Comparison of ENCODE assay signal across 10 cellular contexts in the genomic region with DNA sequence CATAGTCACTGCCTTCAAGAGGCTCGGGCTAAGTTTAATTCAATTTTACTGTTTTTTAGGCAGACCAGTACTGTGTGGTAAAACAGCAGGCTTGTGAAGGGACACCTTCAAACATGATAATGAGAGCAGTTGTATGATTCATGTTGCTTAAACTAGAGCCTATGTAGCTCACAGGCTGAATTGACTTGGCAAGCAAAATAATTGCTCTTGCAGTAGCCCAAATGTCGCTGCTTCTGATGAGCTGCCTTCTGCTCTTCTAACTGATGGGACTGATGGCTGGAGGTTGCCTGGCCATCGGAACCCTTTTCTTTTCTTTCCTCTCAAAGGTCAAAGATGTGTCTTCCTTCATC.
DNase-seq lines count a peak whose midpoint lies in the region; ATAC-seq and TF ChIP-seq lines count a peak whose summit lies in the region.
"Had no signal": no experiment of that assay in that cellular context is flagged by ENCODE, and none has a peak within 500 bp of the region (broad histone marks: within the 10 kb centered on the region; RNA-seq: fewer than 3 reads in every experiment).

No MANE protein-coding gene starts in this region.

- no peaks in the 10 kb centered on the region for H3K9me2 ChIP-seq in GM23248 (ENCODE audit: insufficient read depth)

- H3K4me1 ChIP-seq in GM23248 (ENCODE audit: insufficient read depth) (peaks cover 29% of the 10 kb centered on the region), upper lobe of right lung (peaks cover 22% of the 10 kb centered on the region)

- no peak overlapping the region for H2AFZ ChIP-seq in GM23248

- H3K79me2 ChIP-seq in GM23248 (ENCODE audit: insufficient read depth), result peaks cover 100% of the 10 kb centered on the region

- ATAC-seq in activated CD8-positive, alpha-beta memory T cell treated with anti-CD3 and anti-CD28 coated beads, Interleukin-2, amount 10 ng/mL, durations not matched to agents 7 days and 5 days, result peak; percentile 46
- peak; percentile 46 to 74 (median 65) for ATAC-seq in natural killer cell
- ATAC-seq in upper lobe of right lung, result no peak

- peaks cover 6% of the 10 kb centered on the region for H3K36me3 Mint-ChIP-seq in activated CD8-positive, alpha-beta memory T cell treated with anti-CD3 and anti-CD28 coated beads, Interleukin-2, amount 10 ng/mL, durations not matched to agents 7 days and 5 days
- H3K36me3 Mint-ChIP-seq in activated T-helper 1 cell treated with anti-CD3 and anti-CD28 coated beads, Interleukin-12 subunit alpha, Interleukin-12 subunit beta, Interleukin-2, Interleukin-4 antibody, amounts not matched to agents 30 ng/mL and 10 ng/mL and 1 ng/mL, durations not matched to agents 14 hours and 24 hours and 36 hours (ENCODE audit: low read depth), result peaks cover 13% of the 10 kb centered on the region
- H3K36me3 Mint-ChIP-seq in natural killer cell, result no peaks in the 10 kb centered on the region

- no peaks in the 10 kb centered on the region for H3K27me3 Mint-ChIP-seq in activated CD8-positive, alpha-beta memory T cell treated with anti-CD3 and anti-CD28 coated beads, Interleukin-2, amount 10 ng/mL, durations not matched to agents 7 days and 5 days
- no peaks in the 10 kb centered on the region for H3K27me3 Mint-ChIP-seq in activated T-helper 1 cell treated with anti-CD3 and anti-CD28 coated beads, Interleukin-12 subunit alpha, Interleukin-12 subunit beta, Interleukin-2, Interleukin-4 antibody, amounts not matched to agents 30 ng/mL and 10 ng/mL and 1 ng/mL, durations not matched to agents 14 hours and 24 hours and 36 hours (ENCODE audit: insufficient read depth)
- no peaks in the 10 kb centered on the region for H3K27me3 Mint-ChIP-seq in natural killer cell (ENCODE audit: low read depth in 2 of 2)

- H3K4me3 ChIP-seq in GM23248 (no peak overlapping the region), upper lobe of right lung (no peak overlapping the region)

- H3K27me3 ChIP-seq in GM23248 (replicated peaks; ENCODE audit: insufficient read depth) (no peaks in the 10 kb centered on the region), upper lobe of right lung (no peaks in the 10 kb centered on the region)

- H3K27ac Mint-ChIP-seq in activated CD8-positive, alpha-beta memory T cell treated with anti-CD3 and anti-CD28 coated beads, Interleukin-2, amount 10 ng/mL, durations not matched to agents 7 days and 5 days, result peak overlapping the region; percentile 94
- H3K27ac Mint-ChIP-seq in activated T-helper 1 cell treated with anti-CD3 and anti-CD28 coated beads, Interleukin-12 subunit alpha, Interleukin-12 subunit beta, Interleukin-2, Interleukin-4 antibody, amounts not matched to agents 30 ng/mL and 10 ng/mL and 1 ng/mL, durations not matched to agents 14 hours and 24 hours and 36 hours, result peak overlapping the region; percentile 79
- H3K27ac Mint-ChIP-seq in natural killer cell, result peak overlapping the region; percentile 79 to 82

- H3K36me3 ChIP-seq in GM23248 (ENCODE audit: low read depth), result no peaks in the 10 kb centered on the region
- no peaks in the 10 kb centered on the region for H3K36me3 ChIP-seq in upper lobe of right lung

- no peak overlapping the region for H3K4me2 ChIP-seq in GM23248 (ENCODE audit: unreplicated experiment)

- 66 to 68% methylated on average over 3 of the region's 3 CpGs for whole genome bisulfite sequencing in GM23248 (ENCODE audit: low coverage in 1 of 2, low lambda C conversion rate in 2 of 2, missing lambda C conversion rate in 2 of 2), 2 experiments

- TF ChIP-seq CTCF in natural killer cell (IDR thresholded peaks at IDR 0.05), result no peak
- TF ChIP-seq CTCF in upper lobe of right lung (IDR thresholded peaks at IDR 0.05), result no peak

- DNase-seq in activated CD8-positive, alpha-beta memory T cell treated with anti-CD3 and anti-CD28 coated beads, Interleukin-2, amount 10 ng/mL, durations not matched to agents 7 days and 5 days, result no peak
- no peak for DNase-seq in activated CD8-positive, alpha-beta memory T cell treated with anti-CD3 and anti-CD28 coated beads for 24 hours
- DNase-seq in GM23248 (peak; percentile 51), natural killer cell (no peak), NCI-H1436 (lab: John Stamatoyannopoulos, UW) (no peak), upper lobe of right lung (no peak)
- DNase-seq in activated T-helper 1 cell treated with anti-CD3 and anti-CD28 coated beads, Interleukin-12 subunit alpha, Interleukin-12 subunit beta, Interleukin-2, Interleukin-4 antibody, amounts not matched to agents 30 ng/mL and 10 ng/mL and 1 ng/mL, durations not matched to agents 14 hours and 24 hours and 36 hours (ENCODE audit: low spot score), result no peak
- no peak for DNase-seq in stimulated activated naive CD4-positive, alpha-beta T cell treated with Interleukin-2 at 50 U/mL for 16 hours (lab: John Stamatoyannopoulos, UW)
- DNase-seq: effector CD4-positive, alpha-beta T cell; NCI-H510A treated with DMSO at 0.1 percent for 48 hours had no signal

- H4K20me1 ChIP-seq in GM23248 (ENCODE audit: insufficient read depth), result no peaks in the 10 kb centered on the region

- H3K9me3 Mint-ChIP-seq in activated CD8-positive, alpha-beta memory T cell treated with anti-CD3 and anti-CD28 coated beads, Interleukin-2, amount 10 ng/mL, durations not matched to agents 7 days and 5 days (ENCODE audit: low read depth), result no peaks in the 10 kb centered on the region
- peaks cover 3% of the 10 kb centered on the region for H3K9me3 Mint-ChIP-seq in activated T-helper 1 cell treated with anti-CD3 and anti-CD28 coated beads, Interleukin-12 subunit alpha, Interleukin-12 subunit beta, Interleukin-2, Interleukin-4 antibody, amounts not matched to agents 30 ng/mL and 10 ng/mL and 1 ng/mL, durations not matched to agents 14 hours and 24 hours and 36 hours
- H3K9me3 Mint-ChIP-seq in natural killer cell, result no peaks in the 10 kb centered on the region

- no peak overlapping the region for H3K27ac ChIP-seq in GM23248
- H3K27ac ChIP-seq in upper lobe of right lung, result no peak overlapping the region

- H3K4me3 Mint-ChIP-seq in activated CD8-positive, alpha-beta memory T cell treated with anti-CD3 and anti-CD28 coated beads, Interleukin-2, amount 10 ng/mL, durations not matched to agents 7 days and 5 days, result no peak overlapping the region
- peak overlapping the region; percentile 46 for H3K4me3 Mint-ChIP-seq in activated T-helper 1 cell treated with anti-CD3 and anti-CD28 coated beads, Interleukin-12 subunit alpha, Interleukin-12 subunit beta, Interleukin-2, Interleukin-4 antibody, amounts not matched to agents 30 ng/mL and 10 ng/mL and 1 ng/mL, durations not matched to agents 14 hours and 24 hours and 36 hours
- H3K4me3 Mint-ChIP-seq in natural killer cell, result no peak overlapping the region

- H3K9ac ChIP-seq in GM23248, result no peak overlapping the region

- H3K9me3 ChIP-seq in GM23248 (ENCODE audit: low read depth) (no peaks in the 10 kb centered on the region), upper lobe of right lung (no peaks in the 10 kb centered on the region)

- peaks cover 20% of the 10 kb centered on the region for H3F3A ChIP-seq in GM23248 (ENCODE audit: insufficient read depth)

- CTCF ChIA-PET in activated CD8-positive, alpha-beta memory T cell treated with anti-CD3 and anti-CD28 coated beads, Interleukin-2, amount 10 ng/mL, durations not matched to agents 7 days and 5 days (lab: Charles Lee), result interaction anchor here (1.0 to 2.3 kb wide), 4 partner anchors 10 to 137 kb away, joined by 4 to 25 read pairs (median 6); a partner anchor contains a TSS

- in situ Hi-C loops in GM23248 (cut with MboI), result no loop called here

- H3K4me1 Mint-ChIP-seq in activated CD8-positive, alpha-beta memory T cell treated with anti-CD3 and anti-CD28 coated beads, Interleukin-2, amount 10 ng/mL, durations not matched to agents 7 days and 5 days, result peaks cover 66% of the 10 kb centered on the region
- peaks cover 74% of the 10 kb centered on the region for H3K4me1 Mint-ChIP-seq in activated T-helper 1 cell treated with anti-CD3 and anti-CD28 coated beads, Interleukin-12 subunit alpha, Interleukin-12 subunit beta, Interleukin-2, Interleukin-4 antibody, amounts not matched to agents 30 ng/mL and 10 ng/mL and 1 ng/mL, durations not matched to agents 14 hours and 24 hours and 36 hours (ENCODE audit: low read depth)
- peaks cover 48% of the 10 kb centered on the region in 2 donors for H3K4me1 Mint-ChIP-seq in natural killer cell

- intact Hi-C loops in activated T-helper 1 cell treated with anti-CD3 and anti-CD28 coated beads, Interleukin-12 subunit alpha, Interleukin-12 subunit beta, Interleukin-2, Interleukin-4 antibody, amounts not matched to agents 30 ng/mL and 10 ng/mL and 1 ng/mL, durations not matched to agents 14 hours and 24 hours and 36 hours (cut with micrococcal nuclease), result loop anchor here (1.0 to 2.0 kb wide), 6 partner anchors 10 to 137 kb away; no protein-coding TSS in a partner anchor
- intact Hi-C loops in natural killer cell (cut with micrococcal nuclease), result loop anchor here (2.0 to 5.0 kb wide), 2 partner anchors 49 to 132 kb away; no protein-coding TSS in a partner anchor
- intact Hi-C loops in upper lobe of right lung (cut with DNase I), result no loop called here
